22 cellular contexts compared by ENCODE assay signal in the genomic region with DNA sequence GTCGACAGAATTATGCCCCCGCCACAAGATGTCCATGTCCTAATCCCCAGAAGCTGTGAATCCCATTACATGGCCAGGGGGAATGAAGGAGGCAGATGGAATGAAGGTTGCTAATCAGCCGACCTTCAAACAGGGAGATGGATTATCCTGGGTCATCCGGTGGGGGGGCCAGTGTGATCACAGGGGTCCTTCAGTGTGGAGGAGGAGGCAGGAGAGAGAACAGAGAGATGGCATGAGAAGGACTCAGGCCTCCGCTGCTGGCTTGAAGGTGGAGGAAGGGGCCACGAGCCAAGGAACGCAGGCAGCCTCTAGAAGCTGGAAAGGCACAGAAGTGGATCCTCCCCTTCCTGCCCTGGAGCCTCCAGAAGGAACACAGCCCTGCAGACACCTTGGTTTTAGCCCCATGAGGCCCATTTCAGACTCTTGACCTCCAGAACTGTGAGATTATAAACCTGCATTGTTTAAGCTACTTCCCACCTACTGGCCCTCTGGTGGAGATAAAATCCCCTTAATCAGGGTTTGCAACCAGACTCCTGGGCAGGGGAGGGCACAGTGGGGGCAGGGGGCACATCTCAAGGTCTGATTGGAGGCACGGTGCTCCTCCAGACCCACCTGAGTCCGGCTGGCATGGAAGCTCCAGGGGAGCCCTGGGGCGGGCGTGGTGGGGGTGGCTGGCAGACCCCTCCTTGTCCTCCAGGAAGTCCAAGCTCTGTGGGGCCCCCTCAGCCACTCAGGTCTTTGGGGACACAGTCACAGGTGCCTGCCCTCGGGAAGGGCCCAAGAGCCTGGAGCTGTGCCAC. TPM values are rescaled to one million over a fixed set of nuclear protein-coding genes. Genes with fewer than 3 reads are reported as not detected.
DNase-seq lines count a peak whose midpoint lies in the region; ATAC-seq and TF ChIP-seq lines count a peak whose summit lies in the region.
"Had no signal": no experiment of that assay in that cellular context is flagged by ENCODE, and none has a peak within 500 bp of the region (broad histone marks: within the 10 kb centered on the region; RNA-seq: fewer than 3 reads in every experiment).

No MANE protein-coding gene starts in this region.

- H3K27ac ChIP-seq in left ventricle myocardium inferior (replicated peaks) = no peak overlapping the region
- no peak overlapping the region for H3K27ac ChIP-seq in right atrium auricular region
- peak overlapping the region; percentile 79 to 95 (median 92) for H3K27ac ChIP-seq in body of pancreas
- H3K27ac ChIP-seq in muscle layer of duodenum (ENCODE audit: low read length) = peak overlapping the region; percentile 62
- peak overlapping the region; percentile 92 to 96 (median 94) for H3K27ac ChIP-seq in transverse colon
- H3K27ac ChIP-seq in CD8-positive, alpha-beta T cell (ENCODE audit: low read depth, low read length) = no peak overlapping the region
- H3K27ac ChIP-seq: parathyroid adenoma had no signal

- no peak for ATAC-seq in body of pancreas
- ATAC-seq in CD8-positive, alpha-beta T cell = no peak
- ATAC-seq: esophagus mucosa had no signal

- peak; percentile 12 for DNase-seq in left ventricle myocardium inferior
- DNase-seq in right atrium auricular region (ENCODE audit: low spot score) = no peak
- peak in 2 of 4 donors; percentile 2 to 13 for DNase-seq in body of pancreas
- DNase-seq in transverse colon = peak; percentile 34
- DNase-seq in CD8-positive, alpha-beta T cell = no peak
- DNase-seq in T1000 (lab: John Stamatoyannopoulos, UW) = no peak
- no peak for DNase-seq in NCI-H524 treated with DMSO at 0.1 percent for 48 hours (lab: John Stamatoyannopoulos, UW)
- DNase-seq: activated CD4-positive, alpha-beta T cell treated with anti-CD3 and anti-CD28 coated beads, Interleukin-2, amount 50 U/mL, for 4 hours; activated T-cell treated with anti-CD3 and anti-CD28 coated beads, Interleukin-2, amount 50 U/mL, for 1 hour; C1 segment of cervical spinal cord; dermis blood vessel endothelial cell; midbrain; NCI-H1105 treated with DMSO at 0.1 percent for 48 hours; NCI-H748 treated with DMSO at 0.1 percent for 48 hours had no signal

- TF ChIP-seq CTCF in left ventricle myocardium inferior (IDR thresholded peaks at IDR 0.05; ENCODE audit: borderline replicate concordance) (no peak), right atrium auricular region (IDR thresholded peaks at IDR 0.05) (no peak), body of pancreas (IDR thresholded peaks at IDR 0.05) (no peak), transverse colon (IDR thresholded peaks at IDR 0.05) (peak in 2 of 5 experiments; percentile 7 to 32)
- no peak for TF ChIP-seq CTCF in CD8-positive, alpha-beta T cell (IDR thresholded peaks at IDR 0.05)

- H3K4me3 ChIP-seq in left ventricle myocardium inferior (no peak overlapping the region), right atrium auricular region (no peak overlapping the region), body of pancreas (no peak overlapping the region), muscle layer of duodenum (ENCODE audit: low read depth in 1 of 2, low read length in 2 of 2) (peak overlapping the region in 1 of 2 donors; percentile 50), transverse colon (peak overlapping the region; percentile 10 to 52 (median 34))
- no peak overlapping the region for H3K4me3 ChIP-seq in CD8-positive, alpha-beta T cell (ENCODE audit: low read depth, low read length)

- H3K36me3 ChIP-seq in left ventricle myocardium inferior (peaks cover 27% of the 10 kb centered on the region), right atrium auricular region (peaks cover 19% of the 10 kb centered on the region), body of pancreas (replicated peaks in 1 of 2; ENCODE audit: insufficient read depth in 1 of 2, low read depth in 2 of 2) (no peaks in the 10 kb centered on the region), muscle layer of duodenum (ENCODE audit: control insufficient read depth in 1 of 2, insufficient read depth in 2 of 2, low read length in 2 of 2) (peaks cover 0 to 11% of the 10 kb centered on the region in 2 donors), transverse colon (no peaks in the 10 kb centered on the region)
- peaks cover 5% of the 10 kb centered on the region for H3K36me3 ChIP-seq in CD8-positive, alpha-beta T cell (ENCODE audit: insufficient read depth, low read length)

- H3K27ac Mint-ChIP-seq in CD8-positive, alpha-beta T cell = no peak overlapping the region
- H3K27ac Mint-ChIP-seq: activated naive CD4-positive, alpha-beta T cell treated with anti-CD3 and anti-CD28 coated beads, Interleukin-2, amount 50 U/mL, for 24 hours; brain; type B pancreatic cell had no signal

- WGBS in body of pancreas, 2 donors = 85% methylated on average over 11 to 12 of the region's 12 CpGs
- 78 to 100% methylated on average over 1 to 8 of the region's 12 CpGs for WGBS in transverse colon (ENCODE audit: low coverage in 1 of 2), 2 donors

- TF ChIP-seq EP300 in transverse colon (IDR thresholded peaks at IDR 0.05; ENCODE audit: low read depth) = no peak

- POLR2A ChIA-PET in CD8-positive, alpha-beta T cell (lab: Charles Lee) = interaction anchor here (0.6 to 1.2 kb wide), 3 partner anchors 15 to 147 kb away, joined by 3 to 5 read pairs (median 3); no protein-coding TSS in a partner anchor

- TF ChIP-seq POLR2A in body of pancreas (IDR thresholded peaks at IDR 0.05) = no peak
- TF ChIP-seq POLR2A in transverse colon (IDR thresholded peaks at IDR 0.05) = peak; percentile 23

- H3K9me3 Mint-ChIP-seq in CD8-positive, alpha-beta T cell = no peaks in the 10 kb centered on the region
- H3K9me3 Mint-ChIP-seq: activated naive CD4-positive, alpha-beta T cell treated with anti-CD3 and anti-CD28 coated beads, Interleukin-2, amount 50 U/mL, for 24 hours; type B pancreatic cell had no signal

- peaks cover 37% of the 10 kb centered on the region for H3K36me3 Mint-ChIP-seq in CD8-positive, alpha-beta T cell

- intact Hi-C loops in left ventricle myocardium inferior (cut with micrococcal nuclease) = loop anchor here (10.0 kb wide), 1 partner anchor 169 kb away; no protein-coding TSS in a partner anchor
- intact Hi-C loops in body of pancreas (cut with DNase I) = no loop called here
- intact Hi-C loops in transverse colon (cut with DNase I; ENCODE audit: low total_unique reads) = loop anchor here (10.0 kb wide), 1 partner anchor 79 kb away; no protein-coding TSS in a partner anchor
- intact Hi-C loops in CD8-positive, alpha-beta T cell (cut with DNase I, micrococcal nuclease) = no loop called here

- peaks cover 10% of the 10 kb centered on the region for H3K4me1 Mint-ChIP-seq in CD8-positive, alpha-beta T cell (ENCODE audit: low read depth)

- H3K9me3 ChIP-seq in left ventricle myocardium inferior (replicated peaks) (no peaks in the 10 kb centered on the region), right atrium auricular region (no peaks in the 10 kb centered on the region), body of pancreas (no peaks in the 10 kb centered on the region), muscle layer of duodenum (ENCODE audit: control insufficient read depth in 1 of 2, low read length in 2 of 2) (no peaks in the 10 kb centered on the region), transverse colon (no peaks in the 10 kb centered on the region)
- no peaks in the 10 kb centered on the region for H3K9me3 ChIP-seq in CD8-positive, alpha-beta T cell (ENCODE audit: low read length)

- H3K27me3 Mint-ChIP-seq in CD8-positive, alpha-beta T cell (ENCODE audit: low read depth) = no peaks in the 10 kb centered on the region
- H3K27me3 Mint-ChIP-seq: activated naive CD4-positive, alpha-beta T cell treated with anti-CD3 and anti-CD28 coated beads, Interleukin-2, amount 50 U/mL, for 24 hours; type B pancreatic cell had no signal

- no peak overlapping the region for H3K4me3 Mint-ChIP-seq in CD8-positive, alpha-beta T cell
- H3K4me3 Mint-ChIP-seq: activated naive CD4-positive, alpha-beta T cell treated with anti-CD3 and anti-CD28 coated beads, Interleukin-2, amount 50 U/mL, for 24 hours; brain; type B pancreatic cell had no signal

- CTCF ChIA-PET in CD8-positive, alpha-beta T cell (lab: Charles Lee) = interaction anchor here (0.7 to 5.5 kb wide), 7 partner anchors 8 to 170 kb away, joined by 3 to 44 read pairs (median 4); a partner anchor contains a TSS

- H3K27me3 ChIP-seq in left ventricle myocardium inferior (ENCODE audit: low read depth) (no peaks in the 10 kb centered on the region), right atrium auricular region (no peaks in the 10 kb centered on the region), body of pancreas (no peaks in the 10 kb centered on the region), muscle layer of duodenum (ENCODE audit: low read depth, low read length) (no peaks in the 10 kb centered on the region), transverse colon (no peaks in the 10 kb centered on the region)
- H3K27me3 ChIP-seq in CD8-positive, alpha-beta T cell (ENCODE audit: insufficient read depth, low read length) = no peaks in the 10 kb centered on the region

- H3K4me1 ChIP-seq in left ventricle myocardium inferior (peaks cover 22% of the 10 kb centered on the region), right atrium auricular region (peaks cover 0 to 5% of the 10 kb centered on the region in 2 donors), body of pancreas (peaks cover 56% of the 10 kb centered on the region), muscle layer of duodenum (ENCODE audit: control insufficient read depth in 1 of 2, insufficient read depth in 2 of 2, low read length in 2 of 2) (peaks cover 0 to 7% of the 10 kb centered on the region in 2 donors), transverse colon (peaks cover 8 to 62% (median 35%) of the 10 kb centered on the region in 4 donors)
- H3K4me1 ChIP-seq in CD8-positive, alpha-beta T cell (ENCODE audit: insufficient read depth, low read length) = peaks cover 6% of the 10 kb centered on the region
- H3K4me1 ChIP-seq: parathyroid adenoma had no signal

- in situ Hi-C loops in transverse colon (cut with MboI; ENCODE audit: low pct_ligation_motif_present in 1 of 4, low pct_unique_long_range_greater_than_20kb in 1 of 4, low sequenced_read_pairs in 3 of 4) = loop anchor here in 1 of 4 donors (25.0 kb wide), 1 partner anchor 151 kb away; no protein-coding TSS in a partner anchor

RNA-seq across cellular contexts. Expression of a gene that starts 13.8 kb away (rescaled TPM):
- total RNA-seq in left ventricle myocardium inferior (141 TPM), right atrium auricular region (100 to 1,000 TPM; 114 to 118 TPM), body of pancreas (100 to 1,000 TPM in 1 of 2 donors, 10 to 100 TPM in 1; 55.8 to 145 TPM), transverse colon (100 to 1,000 TPM; 109 to 434 (median 164) TPM)
- 10 to 100 TPM; 38.8 to 44.6 TPM for total RNA-seq in CD8-positive, alpha-beta T cell

RNA-seq across cellular contexts. Expression of a gene that starts 35.5 kb away (rescaled TPM):
- total RNA-seq in left ventricle myocardium inferior = not detected
- not detected for total RNA-seq in right atrium auricular region
- total RNA-seq in body of pancreas = 10 to 100 TPM in 1 of 2 donors, 1 to 10 TPM in 1; 4.9 to 24.6 TPM
- total RNA-seq in transverse colon = 100 to 1,000 TPM in 1 of 4 donors, 10 to 100 TPM in 2, 1 to 10 TPM in 1; 8.6 to 115 (median 37.3) TPM
- not detected for total RNA-seq in CD8-positive, alpha-beta T cell
- total RNA-seq: dermis blood vessel endothelial cell, LHCN-M2, RPMI7951 had no signal

RNA-seq across cellular contexts. Expression of a gene that starts 45.7 kb away (rescaled TPM):
- total RNA-seq in left ventricle myocardium inferior = 5.4 TPM
- total RNA-seq in right atrium auricular region = 10 to 100 TPM in 1 of 2 donors, 1 to 10 TPM in 1; 8.2 to 11.8 TPM
- 10 to 100 TPM; 31.4 to 36.6 TPM for total RNA-seq in body of pancreas
- total RNA-seq in transverse colon = 10 to 100 TPM; 25.5 to 35.5 (median 32.5) TPM
- total RNA-seq in CD8-positive, alpha-beta T cell = 10 to 100 TPM; 12.1 to 12.2 TPM

RNA-seq across cellular contexts. Expression of a gene that starts 46.3 kb away (rescaled TPM):
- total RNA-seq in left ventricle myocardium inferior (52.5 TPM), right atrium auricular region (100 to 1,000 TPM; 219 to 362 TPM), body of pancreas (100 to 1,000 TPM; 113 to 129 TPM), transverse colon (100 to 1,000 TPM in 3 of 4 donors, 10 to 100 TPM in 1; 97.3 to 178 (median 149) TPM)
- 10 to 100 TPM; 56.6 to 67.4 TPM for total RNA-seq in CD8-positive, alpha-beta T cell

RNA-seq across cellular contexts. Expression of a gene that starts 46.6 kb away (rescaled TPM):
- 7.9 TPM for total RNA-seq in left ventricle myocardium inferior
- 1 to 10 TPM; 5.8 to 8.2 TPM for total RNA-seq in right atrium auricular region
- 1 to 10 TPM; 1.3 to 4.9 TPM for total RNA-seq in body of pancreas
- total RNA-seq in transverse colon = 10 to 100 TPM in 3 of 4 donors, under 1 TPM in 1; 0.60 to 23.2 (median 14.0) TPM
- total RNA-seq in CD8-positive, alpha-beta T cell = 10 to 100 TPM; 14.4 to 15.0 TPM

Comparison
In these comparisons a context has a peak if more than half of its experiments do, and no peak if none do; other contexts are left out.
1. DNase-seq: peak in left ventricle myocardium inferior (single experiment) and transverse colon (single experiment); none in right atrium auricular region (single experiment), CD8-positive, alpha-beta T cell (0 of 7), T1000 (single experiment) and NCI-H524 treated with DMSO at 0.1 percent for 48 hours (single experiment).
2. H3K27ac ChIP-seq: peak in body of pancreas (4 of 4), muscle layer of duodenum (single experiment) and transverse colon (4 of 4); none in left ventricle myocardium inferior (single experiment), right atrium auricular region (0 of 2) and CD8-positive, alpha-beta T cell (single experiment).
3. H3K4me3 ChIP-seq: peak in transverse colon (4 of 4); none in left ventricle myocardium inferior (single experiment), right atrium auricular region (0 of 2), body of pancreas (0 of 2) and CD8-positive, alpha-beta T cell (single experiment).
4. intact Hi-C loops: an anchor here in left ventricle myocardium inferior (10.0 kb wide) and transverse colon (10.0 kb wide); none called in body of pancreas and CD8-positive, alpha-beta T cell.